In the genomic region with DNA sequence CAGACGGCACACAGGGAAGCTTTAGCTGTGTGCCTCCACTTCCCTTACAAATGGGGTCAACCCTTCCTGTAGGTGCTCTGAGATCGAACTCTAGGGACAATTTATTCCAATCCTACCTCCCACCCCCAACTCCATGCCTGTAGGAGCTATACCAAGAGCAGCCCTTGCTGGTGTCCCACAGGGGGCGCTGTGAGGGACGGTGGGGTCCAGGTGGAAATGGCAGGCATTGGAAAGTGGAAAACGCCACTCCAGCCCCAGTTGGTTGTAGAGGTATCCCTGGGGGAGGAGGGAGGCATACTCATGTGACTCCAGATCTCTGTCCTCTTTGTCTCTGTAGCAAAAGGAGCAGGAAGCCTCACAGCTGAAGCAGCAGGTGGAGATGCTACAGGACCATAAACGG, we compare ENCODE assay signal across 11 cellular contexts.
A peak's percentile ranks its signal among the peaks of the same experiment; 100 is the strongest.
DNase-seq lines count a peak whose midpoint lies in the region; ATAC-seq and TF ChIP-seq lines count a peak whose summit lies in the region.
"Had no signal": no experiment of that assay in that cellular context is flagged by ENCODE, and none has a peak within 500 bp of the region (broad histone marks: within the 10 kb centered on the region; RNA-seq: fewer than 3 reads in every experiment).

No MANE protein-coding gene starts in this region.

- CTCF ChIA-PET in activated CD4-positive, alpha-beta T cell treated with anti-CD3 and anti-CD28 coated beads for 36 hours (lab: Charles Lee): interaction anchor here (0.6 to 1.2 kb wide), 5 partner anchors 15 to 459 kb away, joined by 3 to 5 read pairs (median 3); no protein-coding TSS in a partner anchor
- CTCF ChIA-PET in activated CD4-positive, alpha-beta T cell treated with anti-CD3 and anti-CD28 coated beads, Interleukin-2, amount 10 ng/mL, durations not matched to agents 7 days and 5 days (lab: Charles Lee): interaction anchor here (1.1 to 1.3 kb wide), 2 partner anchors 14 to 35 kb away, joined by 3 to 4 read pairs; no protein-coding TSS in a partner anchor
- CTCF ChIA-PET in HEK293T (lab: Yijun Ruan, JAX) (interaction anchor here (0.6 to 1.6 kb wide), 11 partner anchors 10 to 513 kb away, joined by 3 to 7 read pairs (median 4); no protein-coding TSS in a partner anchor), WTC11 (lab: Charles Lee) (interaction anchor here (0.5 to 3.0 kb wide), 68 partner anchors 8 to 1101 kb away, joined by 3 to 40 read pairs (median 4); partner anchors contain the start of gene SEZ6L)

- no peak overlapping the region for H3K4me3 Mint-ChIP-seq in activated CD4-positive, alpha-beta T cell treated with anti-CD3 and anti-CD28 coated beads for 36 hours
- no peak overlapping the region for H3K4me3 Mint-ChIP-seq in activated CD4-positive, alpha-beta T cell treated with anti-CD3 and anti-CD28 coated beads, Interleukin-2, amount 10 ng/mL, durations not matched to agents 7 days and 5 days
- H3K4me3 Mint-ChIP-seq in WTC11 (no peak overlapping the region), neural crest cell (no peak overlapping the region)
- H3K4me3 Mint-ChIP-seq: central memory CD8-positive, alpha-beta T cell had no signal

- TF ChIP-seq CTCF in WTC11 (IDR thresholded peaks at IDR 0.05): peak; percentile 88
- TF ChIP-seq CTCF in neural crest cell (conservative IDR thresholded peaks at IDR 0.05): peak; percentile 46

- H3K36me3 Mint-ChIP-seq in activated CD4-positive, alpha-beta T cell treated with anti-CD3 and anti-CD28 coated beads for 36 hours (ENCODE audit: low read depth): no peaks in the 10 kb centered on the region
- H3K36me3 Mint-ChIP-seq in activated CD4-positive, alpha-beta T cell treated with anti-CD3 and anti-CD28 coated beads, Interleukin-2, amount 10 ng/mL, durations not matched to agents 7 days and 5 days (ENCODE audit: low read depth): no peaks in the 10 kb centered on the region
- peaks cover 7% of the 10 kb centered on the region for H3K36me3 Mint-ChIP-seq in WTC11
- H3K36me3 Mint-ChIP-seq in neural crest cell (ENCODE audit: low read depth): peaks cover 2% of the 10 kb centered on the region

- peak; percentile 27 for DNase-seq in activated CD4-positive, alpha-beta T cell treated with anti-CD3 and anti-CD28 coated beads for 36 hours
- no peak for DNase-seq in activated CD4-positive, alpha-beta T cell treated with anti-CD3 and anti-CD28 coated beads, Interleukin-2, amount 10 ng/mL, durations not matched to agents 7 days and 5 days
- DNase-seq in HEK293T (ENCODE audit: extremely low spot score) (peak; percentile 61), WTC11 (ENCODE audit: low spot score) (peak; percentile 85), neural crest cell (ENCODE audit: low read depth, low spot score) (peak; percentile 15), NCI-H1417 treated with DMSO at 0.1 percent for 48 hours (lab: John Stamatoyannopoulos, UW) (no peak), T-helper 2 cell (no peak)
- DNase-seq: activated naive CD4-positive, alpha-beta T cell; SHP77 had no signal

- no peak overlapping the region for H3K27ac Mint-ChIP-seq in activated CD4-positive, alpha-beta T cell treated with anti-CD3 and anti-CD28 coated beads for 36 hours
- no peak overlapping the region for H3K27ac Mint-ChIP-seq in activated CD4-positive, alpha-beta T cell treated with anti-CD3 and anti-CD28 coated beads, Interleukin-2, amount 10 ng/mL, durations not matched to agents 7 days and 5 days
- 0 out of 2 replicates have a peak overlapping the region, but pooled peaks have one; percentile 43 for H3K27ac Mint-ChIP-seq in WTC11
- H3K27ac Mint-ChIP-seq in neural crest cell (ENCODE audit: unreplicated experiment): no peak overlapping the region

- ATAC-seq in activated CD4-positive, alpha-beta T cell treated with anti-CD3 and anti-CD28 coated beads for 36 hours: no peak
- ATAC-seq in WTC11 (peak; percentile 94), HG03196 (IDR thresholded peaks at IDR 0.05; ENCODE audit: unreplicated experiment) (no peak)

- peaks cover 2% of the 10 kb centered on the region for H3K9me3 Mint-ChIP-seq in activated CD4-positive, alpha-beta T cell treated with anti-CD3 and anti-CD28 coated beads for 36 hours (ENCODE audit: low read depth)
- H3K9me3 Mint-ChIP-seq in activated CD4-positive, alpha-beta T cell treated with anti-CD3 and anti-CD28 coated beads, Interleukin-2, amount 10 ng/mL, durations not matched to agents 7 days and 5 days: no peaks in the 10 kb centered on the region
- H3K9me3 Mint-ChIP-seq in WTC11: peaks cover 18% of the 10 kb centered on the region
- H3K9me3 Mint-ChIP-seq in neural crest cell: peaks cover 4% of the 10 kb centered on the region
- H3K9me3 Mint-ChIP-seq: central memory CD8-positive, alpha-beta T cell had no signal

- H3K27me3 Mint-ChIP-seq in activated CD4-positive, alpha-beta T cell treated with anti-CD3 and anti-CD28 coated beads for 36 hours: peaks cover 14% of the 10 kb centered on the region
- no peaks in the 10 kb centered on the region for H3K27me3 Mint-ChIP-seq in activated CD4-positive, alpha-beta T cell treated with anti-CD3 and anti-CD28 coated beads, Interleukin-2, amount 10 ng/mL, durations not matched to agents 7 days and 5 days
- peaks cover 3% of the 10 kb centered on the region for H3K27me3 Mint-ChIP-seq in WTC11 (ENCODE audit: low read depth)
- peaks cover 24% of the 10 kb centered on the region for H3K27me3 Mint-ChIP-seq in neural crest cell (ENCODE audit: low read depth)

- POLR2A ChIA-PET in activated CD4-positive, alpha-beta T cell treated with anti-CD3 and anti-CD28 coated beads for 36 hours (lab: Charles Lee): no interaction called here
- POLR2A ChIA-PET in activated CD4-positive, alpha-beta T cell treated with anti-CD3 and anti-CD28 coated beads, Interleukin-2, amount 10 ng/mL, durations not matched to agents 7 days and 5 days (lab: Charles Lee): no interaction called here
- POLR2A ChIA-PET in HEK293T (lab: Yijun Ruan, JAX) (no interaction called here), WTC11 (lab: Charles Lee) (no interaction called here)

- intact Hi-C loops in activated CD4-positive, alpha-beta T cell treated with anti-CD3 and anti-CD28 coated beads for 36 hours (cut with DNase I, micrococcal nuclease): no loop called here

- no peaks in the 10 kb centered on the region for H3K4me1 Mint-ChIP-seq in activated CD4-positive, alpha-beta T cell treated with anti-CD3 and anti-CD28 coated beads for 36 hours
- no peaks in the 10 kb centered on the region for H3K4me1 Mint-ChIP-seq in activated CD4-positive, alpha-beta T cell treated with anti-CD3 and anti-CD28 coated beads, Interleukin-2, amount 10 ng/mL, durations not matched to agents 7 days and 5 days
- H3K4me1 Mint-ChIP-seq in WTC11 (peaks cover 13% of the 10 kb centered on the region), neural crest cell (no peaks in the 10 kb centered on the region)
- H3K4me1 Mint-ChIP-seq: central memory CD8-positive, alpha-beta T cell had no signal

TF ChIP-seq in HEK293T, 16 proteins besides CTCF, POLR2A, EP300 and RAD21:
- TF ChIP-seq L3MBTL2 (conservative IDR thresholded peaks at IDR 0.05) (no peak), FOXK2 (IDR thresholded peaks at IDR 0.05) (no peak), ELF4 (IDR thresholded peaks at IDR 0.05) (no peak), TARDBP (IDR thresholded peaks at IDR 0.05) (no peak), BHLHE40 (IDR thresholded peaks at IDR 0.05; ENCODE audit: borderline replicate concordance) (no peak), ARNT (IDR thresholded peaks at IDR 0.05) (no peak), ZNF384 (IDR thresholded peaks at IDR 0.05) (no peak), NFRKB (IDR thresholded peaks at IDR 0.05) (no peak), SP1 (IDR thresholded peaks at IDR 0.05) (no peak)

TF ChIP-seq in WTC11, 78 proteins besides CTCF, POLR2A, EP300 and RAD21:
- TF ChIP-seq TEAD1 (CRISPR knock-in tag; IDR thresholded peaks at IDR 0.05) (no peak), EMX1 (CRISPR knock-in tag; IDR thresholded peaks at IDR 0.05) (no peak), ZNF121 (CRISPR knock-in tag; IDR thresholded peaks at IDR 0.05) (no peak), TP53 (CRISPR knock-in tag; IDR thresholded peaks at IDR 0.05) (no peak)
- TF ChIP-seq, protein P1, sequence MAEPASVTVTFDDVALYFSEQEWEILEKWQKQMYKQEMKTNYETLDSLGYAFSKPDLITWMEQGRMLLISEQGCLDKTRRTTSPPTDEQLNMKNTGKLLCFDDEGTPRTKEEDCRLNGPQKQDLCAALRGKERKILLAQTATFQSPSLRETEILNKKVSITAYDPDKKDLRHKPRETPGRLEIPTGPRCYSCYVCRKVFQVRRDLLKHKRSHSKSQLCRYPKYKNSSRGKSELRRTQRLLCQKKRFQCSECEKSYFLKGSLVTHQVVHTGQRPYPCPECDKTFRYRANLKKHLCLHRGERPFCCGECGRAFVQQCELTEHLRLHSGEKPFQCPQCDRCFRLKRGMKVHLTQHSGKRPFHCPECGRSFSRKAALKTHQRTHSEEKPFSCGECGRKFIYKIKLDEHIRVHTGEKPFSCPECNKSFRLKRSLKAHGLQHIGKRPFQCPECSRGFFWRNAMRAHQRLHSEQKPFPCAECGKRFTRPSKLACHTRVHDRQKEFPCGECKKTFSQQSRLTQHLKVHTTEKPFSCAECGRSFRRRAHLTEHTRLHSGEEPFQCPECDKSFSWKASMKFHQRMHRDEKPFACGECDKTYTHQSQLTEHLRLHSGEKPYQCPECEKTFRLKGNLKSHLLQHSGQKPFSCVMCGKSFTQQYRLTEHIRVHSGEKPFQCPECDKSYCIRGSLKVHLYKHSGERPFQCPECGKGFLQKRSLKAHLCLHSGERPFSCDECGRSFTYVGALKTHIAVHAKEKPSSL (CRISPR knock-in tag; conservative IDR thresholded peaks at IDR 0.05): no peak

Comparison
In these comparisons a context has a peak if more than half of its experiments do, and no peak if none do; other contexts are left out.
1. DNase-seq: peak in activated CD4-positive, alpha-beta T cell treated with anti-CD3 and anti-CD28 coated beads for 36 hours (single experiment), HEK293T (single experiment), WTC11 (single experiment) and neural crest cell (single experiment); none in activated CD4-positive, alpha-beta T cell treated with anti-CD3 and anti-CD28 coated beads, Interleukin-2, amount 10 ng/mL, durations not matched to agents 7 days and 5 days (single experiment), NCI-H1417 treated with DMSO at 0.1 percent for 48 hours (single experiment) and T-helper 2 cell (0 of 5).